In the genomic region with DNA sequence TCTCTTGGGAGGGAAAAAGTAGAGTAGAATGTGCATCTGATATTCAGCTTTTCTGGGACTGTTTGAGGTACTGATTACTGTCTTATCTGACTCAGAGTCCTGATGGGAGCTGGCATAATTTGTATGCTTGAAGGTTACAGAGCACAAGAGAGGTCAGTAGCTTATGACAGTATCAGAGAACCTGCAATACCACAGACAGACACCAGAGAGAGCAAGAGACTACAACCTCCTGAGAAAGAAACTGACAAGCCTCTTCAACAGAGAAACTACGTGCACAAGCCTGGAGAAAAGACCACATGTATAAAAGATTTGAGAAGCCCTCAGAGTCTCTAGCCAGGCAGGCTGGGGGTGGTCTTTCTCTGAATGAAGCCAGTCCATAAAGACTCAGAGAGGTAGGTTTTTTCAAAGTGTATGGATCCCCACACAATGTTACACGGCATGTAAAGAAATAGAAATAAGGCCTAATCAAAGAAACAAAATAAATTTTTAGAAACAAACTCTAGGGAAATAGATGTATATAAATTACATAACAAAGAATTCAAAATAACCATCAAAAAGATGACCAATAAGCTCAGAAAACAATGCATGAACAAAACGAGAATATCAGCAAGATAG, we compare ENCODE assay signal across 8 cellular contexts.
A peak's percentile ranks its signal among the peaks of the same experiment; 100 is the strongest.
DNase-seq lines count a peak whose midpoint lies in the region; ATAC-seq, FAIRE-seq and TF ChIP-seq lines count a peak whose summit lies in the region.

No MANE protein-coding gene starts in this region.

- no peak for FAIRE-seq in GM19239 (lab: Jason Lieb, UNC)

- 59% methylated on average over 3 of the region's 3 CpGs for WGBS in esophagus muscularis mucosa

- H3K27ac Mint-ChIP-seq in osteocyte (ENCODE audit: unreplicated experiment), result no peak overlapping the region

- H3K27ac ChIP-seq in C4-2B, result no peak overlapping the region
- no peak overlapping the region for H3K27ac ChIP-seq in OCI-LY7 (ENCODE audit: low read depth, low read length, poor library complexity, severe bottlenecking)
- no peak overlapping the region for H3K27ac ChIP-seq in esophagus muscularis mucosa (replicated peaks in 1 of 4)

- no peak overlapping the region for H2AFZ ChIP-seq in OCI-LY7 (ENCODE audit: low read length)

- peaks cover 4% of the 10 kb centered on the region for H3K9me3 Mint-ChIP-seq in osteocyte (ENCODE audit: unreplicated experiment)

- BruUV-seq in OCI-LY7 (replicated peaks; lab: Mats Ljungman, UMichigan), result no TSS peak

- no peak overlapping the region for H3K4me2 ChIP-seq in OCI-LY7 (ENCODE audit: low read length)

- peak; percentile 86 for ATAC-seq in GM19463 (IDR thresholded peaks at IDR 0.05; ENCODE audit: unreplicated experiment)

- H3K36me3 Mint-ChIP-seq in osteocyte (ENCODE audit: unreplicated experiment), result no peaks in the 10 kb centered on the region

- POLR2A ChIA-PET in OCI-LY7 (lab: Charles Lee), result no interaction called here

- H3K4me1 ChIP-seq in OCI-LY7 (ENCODE audit: insufficient read depth, low read length, poor library complexity, severe bottlenecking) (no peaks in the 10 kb centered on the region), esophagus muscularis mucosa (no peaks in the 10 kb centered on the region)

- no peak for TF ChIP-seq EP300 in Ishikawa (IDR thresholded peaks at IDR 0.05; ENCODE audit: borderline replicate concordance)
- TF ChIP-seq EP300 in esophagus muscularis mucosa (IDR thresholded peaks at IDR 0.05), result no peak

- CTCF ChIA-PET in OCI-LY7 (lab: Charles Lee; ENCODE audit: unreplicated experiment), result no interaction called here

- no peaks in the 10 kb centered on the region for H3K9me2 ChIP-seq in OCI-LY7 (ENCODE audit: insufficient read depth, low read length)

- H3K27me3 ChIP-seq in esophagus muscularis mucosa, result no peaks in the 10 kb centered on the region
- H3K27me3 ChIP-seq in MG63, result no peaks in the 10 kb centered on the region

- no peaks in the 10 kb centered on the region for H4K20me1 ChIP-seq in OCI-LY7 (ENCODE audit: insufficient read depth, low read length)

- no peaks in the 10 kb centered on the region for H3K4me1 Mint-ChIP-seq in osteocyte (ENCODE audit: unreplicated experiment)

- no peaks in the 10 kb centered on the region for H3K27me3 Mint-ChIP-seq in osteocyte (ENCODE audit: unreplicated experiment)

- TF ChIP-seq RAD21 in Ishikawa (IDR thresholded peaks at IDR 0.05; ENCODE audit: low read depth), result peak; percentile 62

- H3K9me3 ChIP-seq in OCI-LY7 (ENCODE audit: low read length), result no peaks in the 10 kb centered on the region
- H3K9me3 ChIP-seq in esophagus muscularis mucosa, result no peaks in the 10 kb centered on the region
- H3K9me3 ChIP-seq in MG63, result no peaks in the 10 kb centered on the region

- TF ChIP-seq POLR2A in esophagus muscularis mucosa (IDR thresholded peaks at IDR 0.05; ENCODE audit: low read depth), result no peak

- peak; percentile 85 for TF ChIP-seq CTCF in C4-2B (conservative IDR thresholded peaks at IDR 0.05)
- TF ChIP-seq CTCF in OCI-LY7 (conservative IDR thresholded peaks at IDR 0.05; ENCODE audit: low read length), result peak; percentile 81
- peak; percentile 27 to 59 (median 43) for TF ChIP-seq CTCF in esophagus muscularis mucosa (IDR thresholded peaks at IDR 0.05)
- peak; percentile 63 for TF ChIP-seq CTCF in osteocyte (IDR thresholded peaks at IDR 0.05)

- H3K79me2 ChIP-seq in OCI-LY7 (ENCODE audit: insufficient read depth, low read depth, low read length), result no peaks in the 10 kb centered on the region

- no peak overlapping the region for H3K4me3 Mint-ChIP-seq in osteocyte (ENCODE audit: unreplicated experiment)

- H3K4me3 ChIP-seq in OCI-LY7 (ENCODE audit: low read depth, low read length, poor library complexity, severe bottlenecking), result no peak overlapping the region
- no peak overlapping the region for H3K4me3 ChIP-seq in esophagus muscularis mucosa
- H3K4me3 ChIP-seq in MG63, result no peak overlapping the region

- H3K36me3 ChIP-seq in OCI-LY7 (ENCODE audit: insufficient read depth, low read length) (no peaks in the 10 kb centered on the region), esophagus muscularis mucosa (no peaks in the 10 kb centered on the region), MG63 (no peaks in the 10 kb centered on the region)

- intact Hi-C loops in OCI-LY7 (cut with micrococcal nuclease; ENCODE audit: unreplicated experiment) (no loop called here), esophagus muscularis mucosa (cut with DNase I) (no loop called here)

- DNase-seq in OCI-LY7 (ENCODE audit: low spot score) (peak; percentile 47), esophagus muscularis mucosa (ENCODE audit: extremely low spot score) (no peak), osteocyte (ENCODE audit: extremely low spot score, unreplicated experiment) (no peak), MG63 (no peak), GM19239 (ENCODE audit: insufficient read length, low spot score) (no peak)

TF ChIP-seq in Ishikawa, 13 proteins besides CTCF, POLR2A, EP300 and RAD21:
- TF ChIP-seq CEBPB (IDR thresholded peaks at IDR 0.05) (no peak), TCF12 (IDR thresholded peaks at IDR 0.05; ENCODE audit: low read depth) (no peak), EGR1 (IDR thresholded peaks at IDR 0.05) (no peak)
- TF ChIP-seq, protein P1, sequence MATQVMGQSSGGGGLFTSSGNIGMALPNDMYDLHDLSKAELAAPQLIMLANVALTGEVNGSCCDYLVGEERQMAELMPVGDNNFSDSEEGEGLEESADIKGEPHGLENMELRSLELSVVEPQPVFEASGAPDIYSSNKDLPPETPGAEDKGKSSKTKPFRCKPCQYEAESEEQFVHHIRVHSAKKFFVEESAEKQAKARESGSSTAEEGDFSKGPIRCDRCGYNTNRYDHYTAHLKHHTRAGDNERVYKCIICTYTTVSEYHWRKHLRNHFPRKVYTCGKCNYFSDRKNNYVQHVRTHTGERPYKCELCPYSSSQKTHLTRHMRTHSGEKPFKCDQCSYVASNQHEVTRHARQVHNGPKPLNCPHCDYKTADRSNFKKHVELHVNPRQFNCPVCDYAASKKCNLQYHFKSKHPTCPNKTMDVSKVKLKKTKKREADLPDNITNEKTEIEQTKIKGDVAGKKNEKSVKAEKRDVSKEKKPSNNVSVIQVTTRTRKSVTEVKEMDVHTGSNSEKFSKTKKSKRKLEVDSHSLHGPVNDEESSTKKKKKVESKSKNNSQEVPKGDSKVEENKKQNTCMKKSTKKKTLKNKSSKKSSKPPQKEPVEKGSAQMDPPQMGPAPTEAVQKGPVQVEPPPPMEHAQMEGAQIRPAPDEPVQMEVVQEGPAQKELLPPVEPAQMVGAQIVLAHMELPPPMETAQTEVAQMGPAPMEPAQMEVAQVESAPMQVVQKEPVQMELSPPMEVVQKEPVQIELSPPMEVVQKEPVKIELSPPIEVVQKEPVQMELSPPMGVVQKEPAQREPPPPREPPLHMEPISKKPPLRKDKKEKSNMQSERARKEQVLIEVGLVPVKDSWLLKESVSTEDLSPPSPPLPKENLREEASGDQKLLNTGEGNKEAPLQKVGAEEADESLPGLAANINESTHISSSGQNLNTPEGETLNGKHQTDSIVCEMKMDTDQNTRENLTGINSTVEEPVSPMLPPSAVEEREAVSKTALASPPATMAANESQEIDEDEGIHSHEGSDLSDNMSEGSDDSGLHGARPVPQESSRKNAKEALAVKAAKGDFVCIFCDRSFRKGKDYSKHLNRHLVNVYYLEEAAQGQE (IDR thresholded peaks at IDR 0.05; ENCODE audit: low read depth), result no peak
